8 cellular contexts compared by ENCODE assay signal in the genomic region with DNA sequence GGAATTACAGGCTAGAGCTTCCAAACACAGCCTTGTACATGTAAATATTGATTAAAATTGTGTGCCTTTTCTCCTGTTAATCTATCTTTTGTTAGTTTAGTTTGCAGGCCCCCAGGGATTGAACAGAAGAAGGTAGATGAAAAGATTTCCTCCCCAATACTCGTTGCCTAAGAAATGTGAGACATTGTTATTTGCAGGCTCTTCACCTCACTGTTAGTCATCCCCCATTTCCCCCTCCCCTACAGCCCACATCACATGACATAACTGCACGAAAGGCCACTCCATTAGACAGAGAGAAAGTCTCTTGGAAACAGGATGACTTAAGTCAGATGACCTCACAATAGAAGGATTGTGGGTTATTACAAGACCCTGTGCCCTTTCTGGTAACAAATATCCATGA. TPM values are rescaled to one million over a fixed set of nuclear protein-coding genes. Genes with fewer than 3 reads are reported as not detected.
DNase-seq lines count a peak whose midpoint lies in the region; ATAC-seq, FAIRE-seq and TF ChIP-seq lines count a peak whose summit lies in the region.

No MANE protein-coding gene starts in this region.

- H3K4me1 ChIP-seq in fibroblast of lung (ENCODE audit: control insufficient read depth, extremely low read depth, insufficient read depth, low read length) (peaks cover 4% of the 10 kb centered on the region), small intestine (ENCODE audit: control insufficient read depth in 2 of 2, insufficient read depth in 1 of 2, low read depth in 1 of 2, low read length in 1 of 2) (no peaks in the 10 kb centered on the region)

- H3K4me2 ChIP-seq in fibroblast of lung (ENCODE audit: extremely low read depth, insufficient read depth, low read length) = no peak overlapping the region

- no peak for TF ChIP-seq CTCF in fibroblast of lung (conservative IDR thresholded peaks at IDR 0.05 in 1 of 2, IDR thresholded peaks at IDR 0.05 in 1 of 2; ENCODE audit: low read depth in 1 of 2, low read length in 2 of 2)

- H3K9ac ChIP-seq in fibroblast of lung (ENCODE audit: insufficient read depth, low read length) = no peak overlapping the region

- H3K27ac ChIP-seq in fibroblast of lung (ENCODE audit: insufficient read depth, low read length) (peak overlapping the region; percentile 59), small intestine (ENCODE audit: low read depth in 1 of 2, low read length in 1 of 2) (no peak overlapping the region)

- 25 to 39% (median 36%) methylated on average over 2 of the region's 2 CpGs for WGBS in small intestine, 3 donors

- FAIRE-seq in small intestine (lab: Jason Lieb, UNC) = no peak

- ATAC-seq in GM19324 (IDR thresholded peaks at IDR 0.05; ENCODE audit: low FRiP score, unreplicated experiment) = no peak

- H3K9me3 ChIP-seq in fibroblast of lung (ENCODE audit: control insufficient read depth, insufficient read depth, low read depth, low read length) (no peaks in the 10 kb centered on the region), small intestine (ENCODE audit: control insufficient read depth, low read depth) (no peaks in the 10 kb centered on the region)

- H2AFZ ChIP-seq in fibroblast of lung (ENCODE audit: low read length) = no peak overlapping the region

- H3K79me2 ChIP-seq in fibroblast of lung (ENCODE audit: control insufficient read depth, insufficient read depth, low read length) = no peaks in the 10 kb centered on the region

- H3K27me3 ChIP-seq in fibroblast of lung (ENCODE audit: control insufficient read depth, insufficient read depth, low read length) = no peaks in the 10 kb centered on the region
- no peaks in the 10 kb centered on the region for H3K27me3 ChIP-seq in small intestine (ENCODE audit: control insufficient read depth in 2 of 2, insufficient read depth in 2 of 2, low read length in 2 of 2)

- H4K20me1 ChIP-seq in fibroblast of lung (ENCODE audit: control insufficient read depth, extremely low read depth, insufficient read depth, low read length) = no peaks in the 10 kb centered on the region

- H3K4me3 ChIP-seq in fibroblast of lung (replicated peaks in 1 of 4; ENCODE audit: control extremely low read depth in 1 of 4, insufficient read depth in 1 of 4, low read depth in 3 of 4, low read length in 4 of 4) = no peak overlapping the region
- no peak overlapping the region for H3K4me3 ChIP-seq in small intestine (ENCODE audit: low read depth in 1 of 2, low read length in 2 of 2)

- DNase-seq in H4 (ENCODE audit: low spot score) = peak; percentile 91
- peak; percentile 11 for DNase-seq in NCI-H774 (lab: John Stamatoyannopoulos, UW)
- DNase-seq in fibroblast of lung (ENCODE audit: low read depth in 2 of 2) = peak; percentile 88 to 94
- DNase-seq in pons (ENCODE audit: low spot score) = peak; percentile 56
- no peak for DNase-seq in small intestine
- DNase-seq in stimulated activated CD4-positive, alpha-beta T cell treated with anti-CD3 and anti-CD28 coated beads, Interleukin-1b, Interleukin-23, amount 100 ng/mL, for 48 hours = no peak
- no peak for DNase-seq in NCI-H1092 (lab: John Stamatoyannopoulos, UW)

- H3K36me3 ChIP-seq in fibroblast of lung (ENCODE audit: control insufficient read depth, insufficient read depth, low read length) (no peaks in the 10 kb centered on the region), small intestine (ENCODE audit: control insufficient read depth in 2 of 2, insufficient read depth in 2 of 2, low read length in 2 of 2) (no peaks in the 10 kb centered on the region)

RNA-seq across cellular contexts. Expression of gene MID1, which starts 13.3 kb away (rescaled TPM):
- total RNA-seq in H4 (2014; rRNA removed; shearing (Covaris generic)) = 9.1 and 14.3 TPM in 2 replicates
- total RNA-seq in fibroblast of lung = 8.5 and 20.3 TPM in 2 replicates
- polyA plus RNA-seq in fibroblast of lung = 27.3 and 27.7 TPM in 2 replicates
- polyA plus RNA-seq in fibroblast of lung (2012) = 14.3 and 19.3 TPM in 2 replicates
- polyA minus RNA-seq in fibroblast of lung (ENCODE audit: low replicate concordance) = 82.0 and 90.9 TPM in 2 replicates
- polyA plus RNA-seq in small intestine = 1 to 10 TPM; 1.9 to 5.9 (median 3.4) TPM

Comparison
In these comparisons a context has a peak if more than half of its experiments do, and no peak if none do; other contexts are left out.
1. DNase-seq: peak in H4 (single experiment), NCI-H774 (single experiment), fibroblast of lung (2 of 2) and pons (single experiment); none in small intestine (single experiment), stimulated activated CD4-positive, alpha-beta T cell treated with anti-CD3 and anti-CD28 coated beads, Interleukin-1b, Interleukin-23, amount 100 ng/mL, for 48 hours (single experiment) and NCI-H1092 (single experiment).